In the genomic region with DNA sequence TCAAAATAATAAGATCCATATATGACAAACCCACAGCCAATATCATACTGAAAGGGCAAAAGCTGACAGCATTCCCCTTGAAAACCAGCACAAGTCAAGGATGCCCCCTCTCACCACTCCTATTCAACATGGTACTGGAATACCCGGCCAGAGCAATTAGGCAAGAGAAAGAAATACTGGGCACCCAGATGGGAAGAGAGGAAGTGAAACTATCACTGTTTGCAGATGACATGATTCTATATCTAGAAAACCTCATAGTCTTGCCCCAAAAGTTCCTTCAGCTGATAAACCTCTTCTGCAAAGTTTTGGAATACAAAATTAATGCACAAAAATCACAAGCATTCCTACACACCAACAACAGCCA, we compare ENCODE assay signal across 1 cellular context.
TF ChIP-seq lines count a peak whose summit lies in the region.

No MANE protein-coding gene starts in this region.

TF ChIP-seq in HepG2, 621 proteins besides CTCF, POLR2A, EP300 and RAD21 (continued from another document):
- TF ChIP-seq, protein P1, sequence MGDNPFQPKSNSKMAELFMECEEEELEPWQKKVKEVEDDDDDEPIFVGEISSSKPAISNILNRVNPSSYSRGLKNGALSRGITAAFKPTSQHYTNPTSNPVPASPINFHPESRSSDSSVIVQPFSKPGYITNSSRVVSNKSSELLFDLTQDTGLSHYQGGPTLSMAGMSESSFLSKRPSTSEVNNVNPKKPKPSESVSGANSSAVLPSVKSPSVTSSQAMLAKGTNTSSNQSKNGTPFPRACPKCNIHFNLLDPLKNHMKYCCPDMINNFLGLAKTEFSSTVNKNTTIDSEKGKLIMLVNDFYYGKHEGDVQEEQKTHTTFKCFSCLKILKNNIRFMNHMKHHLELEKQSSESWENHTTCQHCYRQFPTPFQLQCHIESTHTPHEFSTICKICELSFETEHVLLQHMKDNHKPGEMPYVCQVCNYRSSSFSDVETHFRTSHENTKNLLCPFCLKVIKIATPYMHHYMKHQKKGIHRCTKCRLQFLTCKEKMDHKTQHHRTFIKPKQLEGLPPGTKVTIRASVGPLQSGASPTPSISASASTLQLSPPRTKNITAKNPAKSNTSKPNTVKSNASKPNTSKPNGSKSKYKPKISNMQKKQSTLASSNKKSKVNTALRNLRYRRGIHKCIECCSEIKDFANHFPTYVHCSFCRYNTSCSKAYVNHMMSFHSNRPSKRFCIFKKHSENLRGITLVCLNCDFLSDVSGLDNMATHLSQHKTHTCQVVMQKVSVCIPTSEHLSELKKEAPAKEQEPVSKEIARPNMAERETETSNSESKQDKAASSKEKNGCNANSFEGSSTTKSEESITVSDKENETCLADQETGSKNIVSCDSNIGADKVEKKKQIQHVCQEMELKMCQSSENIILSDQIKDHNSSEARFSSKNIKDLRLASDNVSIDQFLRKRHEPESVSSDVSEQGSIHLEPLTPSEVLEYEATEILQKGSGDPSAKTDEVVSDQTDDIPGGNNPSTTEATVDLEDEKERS (CRISPR knock-in tag; IDR thresholded peaks at IDR 0.05): no peak
- TF ChIP-seq TRIM24 (CRISPR knock-in tag; IDR thresholded peaks at IDR 0.05): no peak
- TF ChIP-seq, protein P2, sequence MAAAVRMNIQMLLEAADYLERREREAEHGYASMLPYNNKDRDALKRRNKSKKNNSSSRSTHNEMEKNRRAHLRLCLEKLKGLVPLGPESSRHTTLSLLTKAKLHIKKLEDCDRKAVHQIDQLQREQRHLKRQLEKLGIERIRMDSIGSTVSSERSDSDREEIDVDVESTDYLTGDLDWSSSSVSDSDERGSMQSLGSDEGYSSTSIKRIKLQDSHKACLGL (CRISPR knock-in tag; IDR thresholded peaks at IDR 0.05): no peak
- no peak for TF ChIP-seq PLRG1 (conservative IDR thresholded peaks at IDR 0.05)
- no peak for TF ChIP-seq ZNF333 (CRISPR knock-in tag; IDR thresholded peaks at IDR 0.05; ENCODE audit: borderline replicate concordance)
- no peak for TF ChIP-seq MED1 (CRISPR knock-in tag; IDR thresholded peaks at IDR 0.05)
- TF ChIP-seq, protein P3, sequence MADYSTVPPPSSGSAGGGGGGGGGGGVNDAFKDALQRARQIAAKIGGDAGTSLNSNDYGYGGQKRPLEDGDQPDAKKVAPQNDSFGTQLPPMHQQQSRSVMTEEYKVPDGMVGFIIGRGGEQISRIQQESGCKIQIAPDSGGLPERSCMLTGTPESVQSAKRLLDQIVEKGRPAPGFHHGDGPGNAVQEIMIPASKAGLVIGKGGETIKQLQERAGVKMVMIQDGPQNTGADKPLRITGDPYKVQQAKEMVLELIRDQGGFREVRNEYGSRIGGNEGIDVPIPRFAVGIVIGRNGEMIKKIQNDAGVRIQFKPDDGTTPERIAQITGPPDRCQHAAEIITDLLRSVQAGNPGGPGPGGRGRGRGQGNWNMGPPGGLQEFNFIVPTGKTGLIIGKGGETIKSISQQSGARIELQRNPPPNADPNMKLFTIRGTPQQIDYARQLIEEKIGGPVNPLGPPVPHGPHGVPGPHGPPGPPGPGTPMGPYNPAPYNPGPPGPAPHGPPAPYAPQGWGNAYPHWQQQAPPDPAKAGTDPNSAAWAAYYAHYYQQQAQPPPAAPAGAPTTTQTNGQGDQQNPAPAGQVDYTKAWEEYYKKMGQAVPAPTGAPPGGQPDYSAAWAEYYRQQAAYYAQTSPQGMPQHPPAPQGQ (CRISPR knock-in tag; IDR thresholded peaks at IDR 0.05; ENCODE audit: borderline replicate concordance): no peak
- TF ChIP-seq FOXK2 (IDR thresholded peaks at IDR 0.05): no peak
- TF ChIP-seq ZNF605 (CRISPR knock-in tag; IDR thresholded peaks at IDR 0.05): no peak
- TF ChIP-seq ZNF883 (CRISPR knock-in tag; IDR thresholded peaks at IDR 0.05; ENCODE audit: not compliant biosample characterization): no peak
